23 cellular contexts compared by ENCODE assay signal in genomic region chr9:134844821-134845220, GRCh38. TPM values are rescaled to one million over a fixed set of nuclear protein-coding genes. Genes with fewer than 3 reads are reported as not detected.
A peak's percentile ranks its signal among the peaks of the same experiment; 100 is the strongest.
DNase-seq lines count a peak whose midpoint lies in the region; ATAC-seq, FAIRE-seq and TF ChIP-seq lines count a peak whose summit lies in the region.
"Had no signal": no experiment of that assay in that cellular context is flagged by ENCODE, and none has a peak within 500 bp of the region (broad histone marks: within the 10 kb centered on the region; RNA-seq: fewer than 3 reads in every experiment).

No MANE protein-coding gene starts in this region.

- no peak overlapping the region for H2BK12ac ChIP-seq in trophoblast cell (ENCODE audit: low read length)

- no peak overlapping the region for H3K27ac Mint-ChIP-seq in activated T-cell treated with anti-CD3 and anti-CD28 coated beads, Interleukin-2, amount 50 U/mL, for 72 hours
- H3K27ac Mint-ChIP-seq: CD4-positive, alpha-beta memory T cell had no signal

- no peak overlapping the region for H4K12ac ChIP-seq in trophoblast cell (ENCODE audit: low read depth, low read length)

- no peaks in the 10 kb centered on the region for H3K79me1 ChIP-seq in trophoblast cell (ENCODE audit: low read length)

- H3K4me1 ChIP-seq in RWPE2 (ENCODE audit: insufficient read depth, poor library complexity, severe bottlenecking) (no peaks in the 10 kb centered on the region), kidney (ENCODE audit: control insufficient read depth in 1 of 2, insufficient read depth in 1 of 2, low read depth in 1 of 2, low read length in 2 of 2) (no peaks in the 10 kb centered on the region), trophoblast cell (ENCODE audit: control insufficient read depth in 1 of 2, insufficient read depth in 2 of 2, low read length in 2 of 2) (no peaks in the 10 kb centered on the region), ovary (ENCODE audit: insufficient read depth) (no peaks in the 10 kb centered on the region)
- H3K4me1 ChIP-seq: BLaER1 had no signal

- no peak overlapping the region for H3K14ac ChIP-seq in trophoblast cell (ENCODE audit: low read length)

- no peak overlapping the region for H2BK5ac ChIP-seq in trophoblast cell (ENCODE audit: low read depth, low read length, poor library complexity)

- H3K4me2 ChIP-seq in trophoblast cell (ENCODE audit: low read length), result no peak overlapping the region
- H3K4me2 ChIP-seq: BLaER1 had no signal

- H3K27me3 Mint-ChIP-seq in activated T-cell treated with anti-CD3 and anti-CD28 coated beads, Interleukin-2, amount 50 U/mL, for 72 hours (ENCODE audit: low read depth), result no peaks in the 10 kb centered on the region

- no peak for FAIRE-seq in kidney (lab: Jason Lieb, UNC)
- FAIRE-seq: G401.6, GM12892, GM18507, HTR-8/SVneo had no signal

- H2AFZ ChIP-seq in trophoblast cell (ENCODE audit: insufficient read depth, low read length, poor library complexity), result no peak overlapping the region

- no peaks in the 10 kb centered on the region for H3K9me3 Mint-ChIP-seq in activated T-cell treated with anti-CD3 and anti-CD28 coated beads, Interleukin-2, amount 50 U/mL, for 72 hours
- H3K9me3 Mint-ChIP-seq: CD4-positive, alpha-beta memory T cell; HFFc6 had no signal

- no peak overlapping the region for H2AK5ac ChIP-seq in trophoblast cell (ENCODE audit: low read length)

- H4K91ac ChIP-seq in trophoblast cell (ENCODE audit: low read depth, low read length), result no peak overlapping the region

- no peak for TF ChIP-seq EP300 in ovary (IDR thresholded peaks at IDR 0.05)

- no peaks in the 10 kb centered on the region for H3K4me1 Mint-ChIP-seq in activated T-cell treated with anti-CD3 and anti-CD28 coated beads, Interleukin-2, amount 50 U/mL, for 72 hours (ENCODE audit: low read depth)
- H3K4me1 Mint-ChIP-seq: CD4-positive, alpha-beta memory T cell had no signal

- H3K9ac ChIP-seq in kidney (ENCODE audit: low read length in 2 of 2) (no peak overlapping the region), trophoblast cell (ENCODE audit: low read length) (peak overlapping the region; percentile 6)
- H3K9ac ChIP-seq: BLaER1 had no signal

- no peak for TF ChIP-seq POLR2A in ovary (IDR thresholded peaks at IDR 0.05)

- intact Hi-C loops in Right ventricle myocardium superior (cut with DNase I) (no loop called here), cardiac septum (cut with DNase I) (no loop called here), kidney (cut with DNase I) (no loop called here), ovary (cut with DNase I) (no loop called here)

- H3K27me3 ChIP-seq in RWPE2 (ENCODE audit: insufficient read depth, poor library complexity, severe bottlenecking) (no peaks in the 10 kb centered on the region), trophoblast cell (ENCODE audit: insufficient read depth, low read length) (no peaks in the 10 kb centered on the region), ovary (no peaks in the 10 kb centered on the region)
- H3K27me3 ChIP-seq: BLaER1 had no signal

- H3K4ac ChIP-seq in trophoblast cell (ENCODE audit: low read depth, low read length), result no peak overlapping the region

- no peak overlapping the region for H4K8ac ChIP-seq in trophoblast cell (ENCODE audit: low read depth, low read length)

- peaks cover 10% of the 10 kb centered on the region; the same call in 1 of the 2 replicates for H3K36me3 ChIP-seq in RWPE2 (ENCODE audit: low read depth)
- no peaks in the 10 kb centered on the region for H3K36me3 ChIP-seq in kidney (ENCODE audit: control insufficient read depth in 1 of 2, insufficient read depth in 2 of 2, low read length in 2 of 2)
- peaks cover 50 to 59% of the 10 kb centered on the region in 2 experiments for H3K36me3 ChIP-seq in trophoblast cell (ENCODE audit: control insufficient read depth in 1 of 2, insufficient read depth in 2 of 2, low read length in 2 of 2)
- no peaks in the 10 kb centered on the region for H3K36me3 ChIP-seq in ovary

- DNase-seq in Right ventricle myocardium superior (peak; percentile 9), cardiac septum (ENCODE audit: low spot score) (no peak), RWPE2 (ENCODE audit: low spot score) (peak; percentile 36), kidney (peak; percentile 46), trophoblast cell (no peak), ovary (no peak)
- no peak for DNase-seq in activated T-cell treated with anti-CD3 and anti-CD28 coated beads, Interleukin-2, amount 50 U/mL, for 72 hours
- DNase-seq: 8988T; CD4-positive, alpha-beta memory T cell; GOT3; H7; HFFc6; IMR-90 had no signal

- H3K79me2 ChIP-seq in trophoblast cell (ENCODE audit: control insufficient read depth, insufficient read depth, low read length, poor library complexity), result no peaks in the 10 kb centered on the region

- H3K9me3 ChIP-seq in RWPE2 (ENCODE audit: severe bottlenecking) (no peaks in the 10 kb centered on the region), kidney (ENCODE audit: control insufficient read depth in 1 of 2, low read length in 2 of 2) (no peaks in the 10 kb centered on the region), trophoblast cell (ENCODE audit: insufficient read depth, low read depth, low read length) (peaks cover 23% of the 10 kb centered on the region), ovary (no peaks in the 10 kb centered on the region)

- no peaks in the 10 kb centered on the region for H3K36me3 Mint-ChIP-seq in activated T-cell treated with anti-CD3 and anti-CD28 coated beads, Interleukin-2, amount 50 U/mL, for 72 hours (ENCODE audit: insufficient read depth in 2 of 2)
- H3K36me3 Mint-ChIP-seq: CD14-positive monocyte; CD4-positive, alpha-beta memory T cell had no signal

- H3K4me3 ChIP-seq in RWPE2 (ENCODE audit: severe bottlenecking) (no peak overlapping the region), kidney (ENCODE audit: low read length in 2 of 2) (no peak overlapping the region), trophoblast cell (ENCODE audit: low read depth, low read length) (no peak overlapping the region), ovary (no peak overlapping the region)
- H3K4me3 ChIP-seq: BLaER1 had no signal

- no peak overlapping the region for H3K27ac ChIP-seq in RWPE2 (ENCODE audit: poor library complexity, severe bottlenecking)
- no peak overlapping the region for H3K27ac ChIP-seq in kidney (ENCODE audit: low read depth in 2 of 2, low read length in 2 of 2)
- H3K27ac ChIP-seq in trophoblast cell (ENCODE audit: low read depth, low read length), result no peak overlapping the region
- H3K27ac ChIP-seq in ovary, result no peak overlapping the region
- H3K27ac ChIP-seq: BLaER1 had no signal

- H3K4me3 Mint-ChIP-seq in activated T-cell treated with anti-CD3 and anti-CD28 coated beads, Interleukin-2, amount 50 U/mL, for 72 hours, result no peak overlapping the region
- H3K4me3 Mint-ChIP-seq: CD14-positive monocyte; CD4-positive, alpha-beta memory T cell; HFFc6 had no signal

- TF ChIP-seq CTCF in RWPE2 (IDR thresholded peaks at IDR 0.05; ENCODE audit: poor library complexity, severe bottlenecking) (no peak), kidney (IDR thresholded peaks at IDR 0.05; ENCODE audit: borderline replicate concordance, extremely low read depth, insufficient read depth) (no peak), ovary (IDR thresholded peaks at IDR 0.05) (no peak)

- no peak overlapping the region for H3K18ac ChIP-seq in trophoblast cell (ENCODE audit: low read length)

- H3K23ac ChIP-seq in trophoblast cell (ENCODE audit: low read length), result no peak overlapping the region

- no peak overlapping the region for H2BK120ac ChIP-seq in trophoblast cell (ENCODE audit: insufficient read depth, low read length, poor library complexity)

- no CpG with 5 or more reads among the region's 8 CpGs for WGBS in trophoblast cell (ENCODE audit: extremely low coverage, insufficient coverage, insufficient read length)
- WGBS in ovary, 3 donors, result 80 to 84% (median 80%) methylated on average over 8 of the region's 8 CpGs

- ATAC-seq in Right ventricle myocardium superior (ENCODE audit: poor library complexity) (no peak), RWPE2 (ENCODE audit: low read depth) (0 out of 3 replicates have a peak, but pooled peaks have one; percentile 23), HG02884 (IDR thresholded peaks at IDR 0.05; ENCODE audit: unreplicated experiment) (no peak)
- ATAC-seq in activated T-cell treated with anti-CD3 and anti-CD28 coated beads, Interleukin-2, amount 50 U/mL, for 72 hours (replicated peaks in 1 of 2), result no peak
- ATAC-seq: HCT116 had no signal

RNA-seq across cellular contexts. Expression of gene FCN2, which starts 35.8 kb away (rescaled TPM):
- total RNA-seq in Right ventricle myocardium superior (0.30 TPM), cardiac septum (not detected), kidney (3.6 TPM), ovary (1 to 10 TPM in 1 of 7 donors, under 1 TPM in 3, not detected in 3; 0.23 to 1.1 (median 0.40) TPM)
- polyA plus RNA-seq in kidney (ENCODE audit: insufficient read depth, low read depth, low replicate concordance) (2.8 TPM), ovary (under 1 TPM in 1 of 2 donors, not detected in 1; 0.33 TPM)
- polyA plus RNA-seq in trophoblast cell (2013), result not detected in 2 replicates
- not detected for total RNA-seq in activated T-cell treated with anti-CD3 and anti-CD28 coated beads, Interleukin-2, amount 50 U/mL, for 72 hours
- total RNA-seq: A673; CD4-positive, alpha-beta memory T cell; H7; HFFc6; IMR-90 had no signal
- polyA plus RNA-seq: AG04450; CD14-positive monocyte; CD4-positive, alpha-beta memory T cell; IMR-90 had no signal

Comparison
In these comparisons a context has a peak if more than half of its experiments do, and no peak if none do; other contexts are left out.
1. DNase-seq: peak in Right ventricle myocardium superior (single experiment), RWPE2 (single experiment) and kidney (single experiment); none in cardiac septum (single experiment), trophoblast cell (0 of 2), activated T-cell treated with anti-CD3 and anti-CD28 coated beads, Interleukin-2, amount 50 U/mL, for 72 hours (0 of 2) and ovary (0 of 5).